In genomic region chr11:2559527-2560311, GRCh38 we compare ENCODE assay signal across 21 cellular contexts.
DNase-seq lines count a peak whose midpoint lies in the region; ATAC-seq and TF ChIP-seq lines count a peak whose summit lies in the region.
"Had no signal": no experiment of that assay in that cellular context is flagged by ENCODE, and none has a peak within 500 bp of the region (broad histone marks: within the 10 kb centered on the region; RNA-seq: fewer than 3 reads in every experiment).

No MANE protein-coding gene starts in this region.

- no peak for TF ChIP-seq CTCF in Peyer's patch (IDR thresholded peaks at IDR 0.05)

- H3K27ac ChIP-seq in BLaER1 treated with 17β-estradiol and CSF1 and Interleukin-3, amounts not matched to agents 10 nM and 100 nM, result peak overlapping the region; percentile 9 to 90 (median 83); a peak in 21 of 22 replicates
- no peak overlapping the region for H3K27ac ChIP-seq in Peyer's patch
- H3K27ac ChIP-seq: brain microvascular endothelial cell, parathyroid adenoma had no signal

- intact Hi-C loops in posterior vena cava (cut with DNase I), result no loop called here

- H3K9me3 ChIP-seq in BLaER1 treated with 17β-estradiol and CSF1 and Interleukin-3, amounts not matched to agents 10 nM and 100 nM (replicated peaks in 1 of 11), result peaks cover 0 to 14% (median 8%) of the 10 kb centered on the region in 11 experiments; a peak in 17 of 22 replicates
- no peaks in the 10 kb centered on the region for H3K9me3 ChIP-seq in Peyer's patch
- H3K9me3 ChIP-seq: Caco-2 had no signal

- DNase-seq in Peyer's patch (peak in 2 of 3 donors; percentile 37 to 42), islet precursor cell (peak; percentile 37), posterior vena cava (ENCODE audit: low spot score) (peak; percentile 72), ecto neural progenitor cell (ENCODE audit: low spot score) (no peak), activated gamma-delta T cell treated with Interleukin-2 at 50 U/mL for 16 hours (no peak), NCI-H2196 (lab: John Stamatoyannopoulos, UW; ENCODE audit: unreplicated experiment) (no peak)
- DNase-seq: activated CD8-positive, alpha-beta T cell treated with anti-CD3 and anti-CD28 coated beads, Interleukin-2, amount 10 ng/mL, durations not matched to agents 7 days and 5 days; activated T-cell treated with anti-CD3 and anti-CD28 coated beads, Interleukin-2, amount 50 U/mL, for 4 hours; brain microvascular endothelial cell; dermis blood vessel endothelial cell; GOT3; immature natural killer cell; NCI-H774; PC-3; stimulated activated CD4-positive, alpha-beta T cell treated with anti-CD3 and anti-CD28 coated beads, Interleukin-4, amount 100 ng/mL, for 1 hour; trophoblast cell had no signal

- peaks cover 0 to 5% (median 0%) of the 10 kb centered on the region in 11 experiments; a peak in 1 of 22 replicates for H3K36me3 ChIP-seq in BLaER1 treated with 17β-estradiol and CSF1 and Interleukin-3, amounts not matched to agents 10 nM and 100 nM
- no peaks in the 10 kb centered on the region for H3K36me3 ChIP-seq in Peyer's patch
- H3K36me3 ChIP-seq: brain microvascular endothelial cell had no signal

- H3K4me1 ChIP-seq in BLaER1 treated with 17β-estradiol and CSF1 and Interleukin-3, amounts not matched to agents 10 nM and 100 nM, result peaks cover 76 to 90% (median 82%) of the 10 kb centered on the region in 10 experiments
- peaks cover 0 to 6% (median 1%) of the 10 kb centered on the region in 4 donors for H3K4me1 ChIP-seq in Peyer's patch
- H3K4me1 ChIP-seq: parathyroid adenoma had no signal

- H3K4me2 ChIP-seq in BLaER1 treated with 17β-estradiol and CSF1 and Interleukin-3, amounts not matched to agents 10 nM and 100 nM, result peak overlapping the region; percentile 78 to 96 (median 91)
- H3K4me2 ChIP-seq: smooth muscle cell had no signal

- H4K20me1 ChIP-seq in BLaER1 treated with 17β-estradiol and CSF1 and Interleukin-3, amounts not matched to agents 10 nM and 100 nM, result no peaks in the 10 kb centered on the region; a peak in 1 of 22 replicates

- ATAC-seq in HG03135 (IDR thresholded peaks at IDR 0.05; ENCODE audit: unreplicated experiment), result no peak
- ATAC-seq: activated CD8-positive, alpha-beta T cell treated with anti-CD3 and anti-CD28 coated beads, Interleukin-2, amount 10 ng/mL, durations not matched to agents 7 days and 5 days; activated T-cell treated with anti-CD3 and anti-CD28 coated beads, Interleukin-2, amount 50 U/mL, for 4 hours; PC-3 had no signal

- no peak for TF ChIP-seq POLR2A in Peyer's patch (IDR thresholded peaks at IDR 0.05)

- no peaks in the 10 kb centered on the region for H3K27me3 ChIP-seq in BLaER1 treated with 17β-estradiol and CSF1 and Interleukin-3, amounts not matched to agents 10 nM and 100 nM
- H3K27me3 ChIP-seq in Peyer's patch, result no peaks in the 10 kb centered on the region
- H3K27me3 ChIP-seq: brain microvascular endothelial cell had no signal

- peak overlapping the region; percentile 52 to 79 (median 75); a peak in 21 of 22 replicates for H3K9ac ChIP-seq in BLaER1 treated with 17β-estradiol and CSF1 and Interleukin-3, amounts not matched to agents 10 nM and 100 nM
- H3K9ac ChIP-seq: parathyroid adenoma had no signal

- H3K4me3 ChIP-seq in BLaER1 treated with 17β-estradiol and CSF1 and Interleukin-3, amounts not matched to agents 10 nM and 100 nM, result peak overlapping the region in 7 of 10 experiments; percentile 16 to 62 (median 53); a peak in 14 of 20 replicates
- H3K4me3 ChIP-seq in Peyer's patch, result no peak overlapping the region
- H3K4me3 ChIP-seq: smooth muscle cell had no signal

Comparison
In these comparisons a context has a peak if more than half of its experiments do, and no peak if none do; other contexts are left out.
1. H3K27ac ChIP-seq: peak in BLaER1 treated with 17β-estradiol and CSF1 and Interleukin-3, amounts not matched to agents 10 nM and 100 nM (11 of 11); none in Peyer's patch (0 of 4).
2. H3K4me3 ChIP-seq: peak in BLaER1 treated with 17β-estradiol and CSF1 and Interleukin-3, amounts not matched to agents 10 nM and 100 nM (7 of 10); none in Peyer's patch (0 of 4).
3. DNase-seq: peak in Peyer's patch (2 of 3), islet precursor cell (single experiment) and posterior vena cava (single experiment); none in ecto neural progenitor cell (single experiment), activated gamma-delta T cell treated with Interleukin-2 at 50 U/mL for 16 hours (single experiment) and NCI-H2196 (single experiment).